Comparison of ENCODE assay signal across 8 cellular contexts in genomic region chr16:48537275-48537674, GRCh38.
DNase-seq lines count a peak whose midpoint lies in the region; ATAC-seq and TF ChIP-seq lines count a peak whose summit lies in the region.

No MANE protein-coding gene starts in this region.

- H3K4me1 ChIP-seq in sigmoid colon = peaks cover 0 to 47% (median 37%) of the 10 kb centered on the region in 4 donors

- TF ChIP-seq POLR2A in sigmoid colon (IDR thresholded peaks at IDR 0.05) = no peak

- TF ChIP-seq EP300 in sigmoid colon (IDR thresholded peaks at IDR 0.05) = no peak

- no peak for ATAC-seq in GM21723 (IDR thresholded peaks at IDR 0.05; ENCODE audit: unreplicated experiment)
- no peak for ATAC-seq in HG02571 (IDR thresholded peaks at IDR 0.05; ENCODE audit: unreplicated experiment)
- ATAC-seq in activated CD4-positive, CD25-positive, alpha-beta regulatory T cell treated with anti-CD3 and anti-CD28 coated beads, Interleukin-2, amount 50 U/mL, for 24 hours = no peak
- no peak for ATAC-seq in HG03135 (IDR thresholded peaks at IDR 0.05; ENCODE audit: unreplicated experiment)

- peak; percentile 12 for TF ChIP-seq CTCF in GM12873 (IDR thresholded peaks at IDR 0.05; ENCODE audit: insufficient read depth, low read depth, low read length, missing control alignments)
- no peak for TF ChIP-seq CTCF in sigmoid colon (IDR thresholded peaks at IDR 0.05)

- DNase-seq in RPMI7951 (ENCODE audit: low read depth) (peak; percentile 14), foreskin melanocyte (peak; percentile 62), sigmoid colon (peak; percentile 67)

- peaks cover 0 to 25% (median 6%) of the 10 kb centered on the region in 4 donors for H3K36me3 ChIP-seq in sigmoid colon

- H3K4me3 ChIP-seq in sigmoid colon = no peak overlapping the region

- no peaks in the 10 kb centered on the region for H3K9me3 ChIP-seq in sigmoid colon

- WGBS in sigmoid colon, 2 donors = 70 to 72% methylated on average over 8 of the region's 8 CpGs

- H3K27me3 ChIP-seq in sigmoid colon = no peaks in the 10 kb centered on the region

- peak overlapping the region; percentile 51 to 80 (median 67) for H3K27ac ChIP-seq in sigmoid colon

- intact Hi-C loops in sigmoid colon (cut with DNase I) = loop anchor here (5.0 to 10.0 kb wide), 2 partner anchors 85 to 152 kb away; partner anchors contain the start of gene SIAH1

Comparison
In these comparisons a context has a peak if more than half of its experiments do, and no peak if none do; other contexts are left out.
1. DNase-seq: peak in every context shown above with its lines; median percentile 67 in sigmoid colon; 62 in foreskin melanocyte; 14 in RPMI7951.